In the genomic region with DNA sequence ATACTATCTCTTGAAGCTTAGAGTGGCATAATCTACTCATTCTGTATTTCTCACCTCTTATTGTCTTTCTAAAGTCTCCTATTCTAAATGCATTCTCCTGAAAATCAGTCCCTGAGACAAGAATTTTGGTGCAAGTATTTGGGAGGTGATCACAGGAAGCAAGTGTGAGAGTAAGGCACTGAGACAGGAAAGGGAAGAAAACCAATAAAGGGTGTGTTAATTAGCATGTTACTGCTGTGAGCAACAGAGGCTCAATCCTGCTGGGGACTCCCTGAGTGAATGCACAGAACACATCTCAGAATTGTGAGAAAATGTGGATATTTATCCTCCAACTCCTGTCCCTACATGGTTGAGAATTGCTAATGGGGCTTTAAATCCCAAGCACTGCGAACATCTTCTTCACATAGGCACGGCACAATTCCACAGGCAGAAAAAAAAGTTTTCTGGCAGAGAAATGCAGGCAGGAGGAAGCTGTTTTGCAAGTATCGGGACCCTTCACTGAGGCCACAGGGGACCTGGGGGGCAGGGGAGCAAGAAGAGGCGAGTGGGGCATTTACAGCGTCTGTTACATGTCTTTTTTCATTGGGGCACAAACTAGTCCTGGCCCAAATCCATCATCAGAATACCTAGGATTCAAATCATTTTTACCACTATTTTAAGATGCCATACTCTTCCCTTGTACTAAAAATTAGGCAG, we compare ENCODE assay signal across 30 cellular contexts. TPM values are rescaled to one million over a fixed set of nuclear protein-coding genes. Genes with fewer than 3 reads are reported as not detected.
DNase-seq lines count a peak whose midpoint lies in the region; ATAC-seq lines count a peak whose summit lies in the region.
"Had no signal": no experiment of that assay in that cellular context is flagged by ENCODE, and none has a peak within 500 bp of the region (broad histone marks: within the 10 kb centered on the region; RNA-seq: fewer than 3 reads in every experiment).

No MANE protein-coding gene starts in this region.

- no peak overlapping the region for H3K14ac ChIP-seq in neuronal stem cell (ENCODE audit: low read length)

- H3K27me3 Mint-ChIP-seq in activated naive CD4-positive, alpha-beta T cell treated with anti-CD3 and anti-CD28 coated beads for 36 hours (ENCODE audit: low read depth), result no peaks in the 10 kb centered on the region
- H3K27me3 Mint-ChIP-seq: activated CD4-positive, alpha-beta memory T cell treated with anti-CD3 and anti-CD28 coated beads, Interleukin-2, amount 10 ng/mL, durations not matched to agents 7 days and 5 days; type B pancreatic cell had no signal

- H3K18ac ChIP-seq in neuronal stem cell (ENCODE audit: low read length), result no peak overlapping the region

- H2AFZ ChIP-seq in neuronal stem cell (ENCODE audit: low read length), result peak overlapping the region; percentile 89

- H3K4me1 Mint-ChIP-seq in activated naive CD4-positive, alpha-beta T cell treated with anti-CD3 and anti-CD28 coated beads for 36 hours (ENCODE audit: low read depth), result peaks cover 49% of the 10 kb centered on the region

- no peak overlapping the region for H2AK5ac ChIP-seq in neuronal stem cell (ENCODE audit: low read depth, low read length)

- no CpG with 5 or more reads among the region's 5 CpGs for WGBS in neuronal stem cell (ENCODE audit: extremely low coverage in 2 of 2, insufficient read length in 2 of 2, insufficient replicate concordance in 1 of 2), 2 donors

- ATAC-seq in activated naive CD4-positive, alpha-beta T cell treated with anti-CD3 and anti-CD28 coated beads, Interleukin-2, amount 50 U/mL, for 72 hours, result no peak
- ATAC-seq: gastroesophageal sphincter, PC-3, Right ventricle myocardium inferior had no signal

- H3K9me3 ChIP-seq in NT2/D1 (ENCODE audit: insufficient read depth, low read length) (no peaks in the 10 kb centered on the region), neuronal stem cell (replicated peaks in 1 of 2; ENCODE audit: control insufficient read depth in 2 of 2, insufficient read depth in 1 of 2, low read depth in 1 of 2, low read length in 2 of 2) (no peaks in the 10 kb centered on the region)
- H3K9me3 ChIP-seq: gastroesophageal sphincter had no signal

- H3K23ac ChIP-seq in neuronal stem cell (ENCODE audit: low read depth, low read length, poor library complexity), result no peak overlapping the region

- no peak overlapping the region for H4K8ac ChIP-seq in neuronal stem cell (ENCODE audit: low read depth, low read length)

- no peak overlapping the region for H2BK120ac ChIP-seq in neuronal stem cell (ENCODE audit: low read depth, low read length)

- no peak overlapping the region for H3K4me3 Mint-ChIP-seq in activated naive CD4-positive, alpha-beta T cell treated with anti-CD3 and anti-CD28 coated beads for 36 hours
- H3K4me3 Mint-ChIP-seq: activated B cell treated with CpG ODN at 0.5 μM for 24 hours; activated CD4-positive, alpha-beta memory T cell treated with anti-CD3 and anti-CD28 coated beads, Interleukin-2, amount 10 ng/mL, durations not matched to agents 7 days and 5 days; type B pancreatic cell had no signal

- H3K9ac ChIP-seq in NT2/D1 (ENCODE audit: insufficient read length, low read depth) (peak overlapping the region; percentile 6), neuronal stem cell (ENCODE audit: low read depth, low read length, poor library complexity) (no peak overlapping the region)

- H3K4me3 ChIP-seq in NT2/D1 (ENCODE audit: insufficient read length, low read depth) (no peak overlapping the region), neuronal stem cell (ENCODE audit: low read length in 2 of 2) (peak overlapping the region in 1 of 2 donors; percentile 16)
- H3K4me3 ChIP-seq: gastroesophageal sphincter, lung, skin epidermis had no signal

- H3K36me3 ChIP-seq in NT2/D1 (ENCODE audit: insufficient read depth, insufficient read length, low read length), result no peaks in the 10 kb centered on the region
- no peaks in the 10 kb centered on the region for H3K36me3 ChIP-seq in neuronal stem cell (replicated peaks in 1 of 2; ENCODE audit: control insufficient read depth in 2 of 2, insufficient read depth in 2 of 2, low read length in 2 of 2)
- H3K36me3 ChIP-seq: gastroesophageal sphincter had no signal

- CTCF ChIA-PET in activated naive CD4-positive, alpha-beta T cell treated with anti-CD3 and anti-CD28 coated beads for 36 hours (lab: Charles Lee), result interaction anchor here (0.6 kb wide), 1 partner anchor 667 kb away, joined by 3 read pairs; no protein-coding TSS in a partner anchor

- H3K4me1 ChIP-seq in NT2/D1 (ENCODE audit: insufficient read depth, insufficient read length), result no peaks in the 10 kb centered on the region
- peaks cover 3 to 6% of the 10 kb centered on the region in 2 donors for H3K4me1 ChIP-seq in neuronal stem cell (ENCODE audit: control insufficient read depth in 2 of 2, insufficient read depth in 1 of 2, low read depth in 1 of 2, low read length in 2 of 2)
- H3K4me1 ChIP-seq: gastroesophageal sphincter had no signal

- H3K27ac Mint-ChIP-seq in activated naive CD4-positive, alpha-beta T cell treated with anti-CD3 and anti-CD28 coated beads for 36 hours, result no peak overlapping the region
- H3K27ac Mint-ChIP-seq in activated naive CD4-positive, alpha-beta T cell treated with anti-CD3 and anti-CD28 coated beads, Interleukin-2, amount 50 U/mL, for 72 hours, result no peak overlapping the region
- H3K27ac Mint-ChIP-seq: activated B cell treated with CpG ODN at 0.5 μM for 24 hours; activated CD4-positive, alpha-beta memory T cell treated with anti-CD3 and anti-CD28 coated beads, Interleukin-2, amount 10 ng/mL, durations not matched to agents 7 days and 5 days; type B pancreatic cell had no signal

- intact Hi-C loops in activated naive CD4-positive, alpha-beta T cell treated with anti-CD3 and anti-CD28 coated beads for 36 hours (cut with micrococcal nuclease), result no loop called here

- no peak overlapping the region for H3K27ac ChIP-seq in neuronal stem cell (replicated peaks; ENCODE audit: low read length)
- H3K27ac ChIP-seq: gastroesophageal sphincter, skin epidermis had no signal

- no peaks in the 10 kb centered on the region for H3K79me1 ChIP-seq in neuronal stem cell (ENCODE audit: low read depth, low read length)

- no peak overlapping the region for H2BK5ac ChIP-seq in neuronal stem cell (ENCODE audit: low read length)

- H3K27me3 ChIP-seq in NT2/D1 (ENCODE audit: insufficient read depth, insufficient read length), result no peaks in the 10 kb centered on the region
- no peaks in the 10 kb centered on the region for H3K27me3 ChIP-seq in neuronal stem cell (ENCODE audit: control insufficient read depth in 3 of 3, insufficient read depth in 3 of 3, low read depth in 1 of 3, low read length in 3 of 3)
- H3K27me3 ChIP-seq: gastroesophageal sphincter had no signal

- DNase-seq in activated naive CD4-positive, alpha-beta T cell treated with anti-CD3 and anti-CD28 coated beads for 36 hours, result peak; percentile 9
- no peak for DNase-seq in activated naive CD4-positive, alpha-beta T cell treated with anti-CD3 and anti-CD28 coated beads, Interleukin-2, amount 50 U/mL, for 72 hours (ENCODE audit: low spot score in 2 of 2)
- peak; percentile 18 for DNase-seq in NT2/D1 (ENCODE audit: low read depth, low spot score)
- DNase-seq in iPS DF 19.7 (ENCODE audit: low read depth, low spot score), result peak; percentile 30
- no peak for DNase-seq in neuronal stem cell (ENCODE audit: low spot score)
- DNase-seq in OCI-M2 (lab: John Stamatoyannopoulos, UW; ENCODE audit: unreplicated experiment), result no peak
- no peak for DNase-seq in NCI-H524 treated with DMSO at 0.1 percent for 48 hours (lab: John Stamatoyannopoulos, UW)
- no peak for DNase-seq in NCI-H128 (lab: John Stamatoyannopoulos, UW; ENCODE audit: unreplicated experiment)
- DNase-seq: 8988T; activated B cell treated with CpG ODN at 0.5 μM for 24 hours; activated CD4-positive, alpha-beta memory T cell treated with anti-CD3 and anti-CD28 coated beads, Interleukin-2, amount 10 ng/mL, durations not matched to agents 7 days and 5 days; activated gamma-delta T cell treated with Interleukin-2 at 50 U/mL for 16 hours; activated T-cell treated with anti-CD3 and anti-CD28 coated beads for 4 hours; AML-193; aorta; DMS53; GF-D8; kidney glomerular epithelial cell; NCI-H1092 treated with DMSO at 0.1 percent for 48 hours; NCI-H2029 treated with DMSO at 0.1 percent for 48 hours; NCI-H345; NCI-H82; PC-3; stimulated activated CD4-positive, alpha-beta T cell treated with anti-CD3 and anti-CD28 coated beads, Interleukin-1b, Interleukin-23, amount 100 ng/mL, for 48 hours; T-helper 9 cell had no signal

- H3K36me3 Mint-ChIP-seq in activated naive CD4-positive, alpha-beta T cell treated with anti-CD3 and anti-CD28 coated beads for 36 hours (ENCODE audit: low read depth), result no peaks in the 10 kb centered on the region
- H3K36me3 Mint-ChIP-seq in activated naive CD4-positive, alpha-beta T cell treated with anti-CD3 and anti-CD28 coated beads, Interleukin-2, amount 50 U/mL, for 72 hours, result no peaks in the 10 kb centered on the region
- H3K36me3 Mint-ChIP-seq: type B pancreatic cell had no signal

- H4K91ac ChIP-seq in neuronal stem cell (ENCODE audit: low read depth, low read length, poor library complexity), result no peak overlapping the region

- H3K9me3 Mint-ChIP-seq in activated naive CD4-positive, alpha-beta T cell treated with anti-CD3 and anti-CD28 coated beads for 36 hours, result no peaks in the 10 kb centered on the region
- no peaks in the 10 kb centered on the region for H3K9me3 Mint-ChIP-seq in activated naive CD4-positive, alpha-beta T cell treated with anti-CD3 and anti-CD28 coated beads, Interleukin-2, amount 50 U/mL, for 72 hours
- H3K9me3 Mint-ChIP-seq: activated B cell treated with CpG ODN at 0.5 μM for 24 hours, type B pancreatic cell had no signal

- H3K4ac ChIP-seq in neuronal stem cell (ENCODE audit: low read length), result no peak overlapping the region

- no peak overlapping the region for H2BK12ac ChIP-seq in neuronal stem cell (ENCODE audit: low read length)

- no peak overlapping the region for H3K4me2 ChIP-seq in neuronal stem cell (ENCODE audit: insufficient read depth, low read length, poor library complexity, severe bottlenecking)

- H2BK15ac ChIP-seq in neuronal stem cell (ENCODE audit: low read length), result no peak overlapping the region

RNA-seq across cellular contexts. Expression of a gene that starts 27.2 kb away (rescaled TPM):
- 100 to 1,000 TPM in 1 of 2 experiments, 10 to 100 TPM in 1; 99.3 to 117 TPM for total RNA-seq in activated naive CD4-positive, alpha-beta T cell treated with anti-CD3 and anti-CD28 coated beads for 36 hours
- total RNA-seq in activated naive CD4-positive, alpha-beta T cell treated with anti-CD3 and anti-CD28 coated beads, Interleukin-2, amount 50 U/mL, for 72 hours, result 100 to 1,000 TPM in 1 of 2 donors, 10 to 100 TPM in 1; 93.5 to 132 TPM
- 92.8 TPM for polyA plus RNA-seq in neuronal stem cell (2013, experiment 1 of 2)
- 92.4 TPM for polyA plus RNA-seq in neuronal stem cell (2013, experiment 2 of 2)

Comparison
In these comparisons a context has a peak if more than half of its experiments do, and no peak if none do; other contexts are left out.
1. DNase-seq: peak in activated naive CD4-positive, alpha-beta T cell treated with anti-CD3 and anti-CD28 coated beads for 36 hours (single experiment), NT2/D1 (single experiment) and iPS DF 19.7 (single experiment); none in activated naive CD4-positive, alpha-beta T cell treated with anti-CD3 and anti-CD28 coated beads, Interleukin-2, amount 50 U/mL, for 72 hours (0 of 2), neuronal stem cell (single experiment), OCI-M2 (single experiment), NCI-H524 treated with DMSO at 0.1 percent for 48 hours (single experiment) and NCI-H128 (single experiment).